ENCODE assay signal across 22 cellular contexts in the genomic region with DNA sequence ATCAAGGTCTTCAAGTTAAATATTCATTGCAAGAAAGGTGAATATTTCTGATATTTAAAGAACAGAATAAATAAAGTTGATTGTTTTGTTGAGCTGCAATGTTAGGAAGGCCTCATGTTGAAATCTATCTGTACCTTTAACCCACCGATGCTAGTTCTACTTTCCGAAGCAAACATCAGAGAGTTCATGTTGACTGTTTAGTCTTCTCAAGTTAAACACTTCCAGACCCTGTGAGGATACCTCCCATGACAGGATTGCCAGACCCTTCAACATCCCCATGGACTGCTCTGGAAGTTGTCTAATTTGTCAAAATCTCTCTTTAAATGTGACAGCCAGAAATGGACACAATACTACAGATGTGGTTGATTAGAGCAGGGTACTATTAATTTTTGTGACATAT. TPM values are rescaled to one million over a fixed set of nuclear protein-coding genes. Genes with fewer than 3 reads are reported as not detected.
A peak's percentile ranks its signal among the peaks of the same experiment; 100 is the strongest.
DNase-seq lines count a peak whose midpoint lies in the region; ATAC-seq and TF ChIP-seq lines count a peak whose summit lies in the region.
"Had no signal": no experiment of that assay in that cellular context is flagged by ENCODE, and none has a peak within 500 bp of the region (broad histone marks: within the 10 kb centered on the region; RNA-seq: fewer than 3 reads in every experiment).

No MANE protein-coding gene starts in this region.

- TF ChIP-seq CTCF in IMR-90 (conservative IDR thresholded peaks at IDR 0.05; ENCODE audit: low read depth, low read length) (no peak), SK-N-SH (IDR thresholded peaks at IDR 0.05) (no peak), hepatocyte (IDR thresholded peaks at IDR 0.05; ENCODE audit: poor library complexity) (no peak), osteocyte (IDR thresholded peaks at IDR 0.05) (no peak)

- H3K4me1 Mint-ChIP-seq in osteocyte (ENCODE audit: unreplicated experiment) = peaks cover 46% of the 10 kb centered on the region
- H3K4me1 Mint-ChIP-seq in activated CD4-positive, alpha-beta memory T cell treated with anti-CD3 and anti-CD28 coated beads for 36 hours (ENCODE audit: low read depth) = peaks cover 9% of the 10 kb centered on the region

- H2BK20ac ChIP-seq in IMR-90 (ENCODE audit: low read depth, low read length) = no peak overlapping the region

- peaks cover 5% of the 10 kb centered on the region; the same call in 1 of the 2 replicates for H4K20me1 ChIP-seq in IMR-90 (ENCODE audit: insufficient read depth, low read length)
- peaks cover 21% of the 10 kb centered on the region for H4K20me1 ChIP-seq in SK-N-SH (ENCODE audit: insufficient read depth)
- no peaks in the 10 kb centered on the region for H4K20me1 ChIP-seq in hepatocyte (ENCODE audit: insufficient read depth, poor library complexity, severe bottlenecking)

- H3K56ac ChIP-seq in IMR-90 (ENCODE audit: extremely low read depth, insufficient read depth, low read length) = no peak overlapping the region

- intact Hi-C loops in IMR-90 (cut with micrococcal nuclease) = loop anchor here (10.0 kb wide), 1 partner anchor 136 kb away; no protein-coding TSS in a partner anchor
- intact Hi-C loops in activated CD4-positive, alpha-beta memory T cell treated with anti-CD3 and anti-CD28 coated beads for 36 hours (cut with micrococcal nuclease) = loop anchor here (10.0 kb wide), 2 partner anchors 824 to 1674 kb away; partner anchors contain the start of gene SLC25A13

- dilution Hi-C loops in IMR-90 (cut with HindIII; ENCODE audit: low sequenced_read_pairs, unreplicated experiment) = no loop called here

- TF ChIP-seq EP300 in SK-N-SH (IDR thresholded peaks at IDR 0.05; ENCODE audit: borderline replicate concordance in 1 of 2, low read depth in 1 of 2, low read length in 1 of 2) = peak in 1 of 2 experiments; percentile 98; a peak in 2 of 4 replicates

- H3K36me3 ChIP-seq in IMR-90 (ENCODE audit: control insufficient read depth, insufficient read depth, low read length) (no peaks in the 10 kb centered on the region), SK-N-SH (replicated peaks in 1 of 2; ENCODE audit: control insufficient read depth in 1 of 2, insufficient read depth in 2 of 2, low read length in 1 of 2) (peaks cover 3 to 6% of the 10 kb centered on the region in 2 experiments), hepatocyte (replicated peaks; ENCODE audit: insufficient read depth, low read depth) (no peaks in the 10 kb centered on the region)
- H3K36me3 ChIP-seq: gastrocnemius medialis, thoracic aorta had no signal

- H4K91ac ChIP-seq in IMR-90 (ENCODE audit: insufficient read depth, low read depth, low read length) = no peak overlapping the region

- no peak overlapping the region for H2BK15ac ChIP-seq in IMR-90 (ENCODE audit: low read depth, low read length)

- no TSS peak for BruUV-seq in IMR-90 (replicated peaks; lab: Mats Ljungman, UMichigan)

- no peak overlapping the region for H2AK5ac ChIP-seq in IMR-90 (ENCODE audit: low read depth, low read length)

- H3K14ac ChIP-seq in IMR-90 (replicated peaks; ENCODE audit: low read depth, low read length) = no peak overlapping the region

- no peak overlapping the region for H3K4me3 Mint-ChIP-seq in osteocyte (ENCODE audit: unreplicated experiment)
- no peak overlapping the region for H3K4me3 Mint-ChIP-seq in activated CD4-positive, alpha-beta memory T cell treated with anti-CD3 and anti-CD28 coated beads for 36 hours
- H3K4me3 Mint-ChIP-seq: activated naive CD8-positive, alpha-beta T cell treated with anti-CD3 and anti-CD28 coated beads, Interleukin-2, amount 50 U/mL, for 24 hours; activated T-cell treated with anti-CD3 and anti-CD28 coated beads, Interleukin-2, amount 50 U/mL, for 72 hours; stimulated activated naive CD8-positive, alpha-beta T cell treated with anti-CD3 and anti-CD28 coated beads, Interleukin-15, Interleukin-2, amounts not matched to agents 100 ng/mL and 50 ng/mL, for 24 hours had no signal

- peaks cover 2% of the 10 kb centered on the region for H3K36me3 Mint-ChIP-seq in osteocyte (ENCODE audit: unreplicated experiment)
- no peaks in the 10 kb centered on the region for H3K36me3 Mint-ChIP-seq in activated CD4-positive, alpha-beta memory T cell treated with anti-CD3 and anti-CD28 coated beads for 36 hours

- no peaks in the 10 kb centered on the region for H3K27me3 ChIP-seq in IMR-90 (ENCODE audit: control insufficient read depth, insufficient read depth, low read length)
- no peaks in the 10 kb centered on the region for H3K27me3 ChIP-seq in SK-N-SH (ENCODE audit: insufficient read depth)
- no peaks in the 10 kb centered on the region for H3K27me3 ChIP-seq in hepatocyte

- no peaks in the 10 kb centered on the region for H3K27me3 Mint-ChIP-seq in osteocyte (ENCODE audit: unreplicated experiment)
- H3K27me3 Mint-ChIP-seq in activated CD4-positive, alpha-beta memory T cell treated with anti-CD3 and anti-CD28 coated beads for 36 hours = peaks cover 40% of the 10 kb centered on the region

- H4K5ac ChIP-seq in IMR-90 (ENCODE audit: low read depth, low read length) = no peak overlapping the region

- in situ Hi-C loops in IMR-90 (cut with MboI; ENCODE audit: low sequenced_read_pairs) = loop anchor here (10.0 kb wide), 1 partner anchor 366 kb away; no protein-coding TSS in a partner anchor
- in situ Hi-C loops in ACHN (cut with HindIII; ENCODE audit: low pct_ligation_motif_present, low pct_unique_long_range_greater_than_20kb, low sequenced_read_pairs) = no loop called here

- TF ChIP-seq RAD21 in IMR-90 (IDR thresholded peaks at IDR 0.05; ENCODE audit: low read length) (no peak), SK-N-SH (IDR thresholded peaks at IDR 0.05; ENCODE audit: low read length) (no peak)

- peak overlapping the region; percentile 14 for H3K27ac Mint-ChIP-seq in osteocyte (ENCODE audit: unreplicated experiment)
- H3K27ac Mint-ChIP-seq in activated CD4-positive, alpha-beta memory T cell treated with anti-CD3 and anti-CD28 coated beads for 36 hours = no peak overlapping the region
- H3K27ac Mint-ChIP-seq: activated naive CD8-positive, alpha-beta T cell treated with anti-CD3 and anti-CD28 coated beads, Interleukin-2, amount 50 U/mL, for 24 hours; activated T-cell treated with anti-CD3 and anti-CD28 coated beads, Interleukin-2, amount 50 U/mL, for 72 hours; stimulated activated naive CD8-positive, alpha-beta T cell treated with anti-CD3 and anti-CD28 coated beads, Interleukin-15, Interleukin-2, amounts not matched to agents 100 ng/mL and 50 ng/mL, for 24 hours had no signal

- H3K9ac ChIP-seq in IMR-90 (ENCODE audit: low read depth, low read length) (no peak overlapping the region), SK-N-SH (no peak overlapping the region)

- H3K4ac ChIP-seq in IMR-90 (ENCODE audit: low read depth, low read length) = no peak overlapping the region

- no peaks in the 10 kb centered on the region for H3K9me3 Mint-ChIP-seq in osteocyte (ENCODE audit: unreplicated experiment)
- no peaks in the 10 kb centered on the region for H3K9me3 Mint-ChIP-seq in activated CD4-positive, alpha-beta memory T cell treated with anti-CD3 and anti-CD28 coated beads for 36 hours
- H3K9me3 Mint-ChIP-seq: activated naive CD8-positive, alpha-beta T cell treated with anti-CD3 and anti-CD28 coated beads, Interleukin-2, amount 50 U/mL, for 24 hours; activated T-cell treated with anti-CD3 and anti-CD28 coated beads, Interleukin-2, amount 50 U/mL, for 72 hours; stimulated activated naive CD8-positive, alpha-beta T cell treated with anti-CD3 and anti-CD28 coated beads, Interleukin-15, Interleukin-2, amounts not matched to agents 100 ng/mL and 50 ng/mL, for 24 hours had no signal

- peak overlapping the region; percentile 5; the same call in 1 of the 2 replicates for H3K23ac ChIP-seq in IMR-90 (ENCODE audit: low read depth, low read length)

- 0 out of 2 replicates have a peak, but pooled peaks cover 1% of the 10 kb centered on the region for H3K4me1 ChIP-seq in IMR-90 (ENCODE audit: control insufficient read depth, insufficient read depth, low read length)
- peaks cover 11 to 26% of the 10 kb centered on the region in 2 experiments; a peak in 3 of 4 replicates for H3K4me1 ChIP-seq in SK-N-SH (ENCODE audit: control insufficient read depth in 1 of 2, insufficient read depth in 2 of 2, low read depth in 1 of 2, low read length in 1 of 2)
- peaks cover 35% of the 10 kb centered on the region for H3K4me1 ChIP-seq in hepatocyte (ENCODE audit: insufficient read depth)

- H2AK9ac ChIP-seq in IMR-90 (replicated peaks; ENCODE audit: low read depth, low read length, poor library complexity) = no peak overlapping the region

- POLR2A ChIA-PET in IMR-90 (lab: Charles Lee; ENCODE audit: unreplicated experiment) = interaction anchor here (0.6 kb wide), 1 partner anchor 76 kb away, joined by 3 read pairs; no protein-coding TSS in a partner anchor
- POLR2A ChIA-PET in SK-N-SH (lab: Yijun Ruan, JAX) = no interaction called here
- POLR2A ChIA-PET in activated CD4-positive, alpha-beta memory T cell treated with anti-CD3 and anti-CD28 coated beads for 36 hours (lab: Charles Lee) = no interaction called here

- H3K18ac ChIP-seq in IMR-90 (ENCODE audit: low read depth, low read length) = no peak overlapping the region

- H4K8ac ChIP-seq in IMR-90 (ENCODE audit: low read depth in 2 of 2, low read length in 2 of 2) = no peak overlapping the region

- no peak for ATAC-seq in IMR-90 (ENCODE audit: low read depth)
- ATAC-seq in HG02938 (IDR thresholded peaks at IDR 0.05; ENCODE audit: unreplicated experiment) = no peak
- ATAC-seq: activated naive CD8-positive, alpha-beta T cell treated with anti-CD3 and anti-CD28 coated beads, Interleukin-2, amount 50 U/mL, for 24 hours; activated T-cell treated with anti-CD3 and anti-CD28 coated beads, Interleukin-2, amount 50 U/mL, for 72 hours; gastrocnemius medialis; right cardiac atrium; Right ventricle myocardium inferior had no signal

- H3K9me2 ChIP-seq in SK-N-SH (no peaks in the 10 kb centered on the region), hepatocyte (replicated peaks; ENCODE audit: insufficient read depth) (no peaks in the 10 kb centered on the region)

- no peaks in the 10 kb centered on the region for H3K9me3 ChIP-seq in IMR-90 (ENCODE audit: control insufficient read depth, insufficient read depth, low read length)
- H3K9me3 ChIP-seq in SK-N-SH = no peaks in the 10 kb centered on the region
- H3K9me3 ChIP-seq in hepatocyte (ENCODE audit: low read depth) = no peaks in the 10 kb centered on the region
- H3K9me3 ChIP-seq: gastrocnemius medialis, thoracic aorta had no signal

- peaks cover 2% of the 10 kb centered on the region; the same call in 1 of the 2 replicates for H3K9me1 ChIP-seq in IMR-90 (ENCODE audit: insufficient read depth, low read length)

- 80% methylated on average over 2 of the region's 2 CpGs; no CpG with 5 or more reads in 1 of the 2 experiments for WGBS in IMR-90 (ENCODE audit: extremely low coverage in 2 of 2, insufficient read length in 1 of 2), 2 experiments
- 77% methylated on average over 2 of the region's 2 CpGs for WGBS in SK-N-SH (ENCODE audit: low lambda C conversion rate)
- WGBS in hepatocyte (ENCODE audit: low lambda C conversion rate, missing lambda C conversion rate) = 22% methylated on average over 2 of the region's 2 CpGs

- H3K27ac ChIP-seq in IMR-90 (ENCODE audit: insufficient read depth, low read length) (no peak overlapping the region), SK-N-SH (ENCODE audit: low read depth in 2 of 2, low read length in 1 of 2) (no peak overlapping the region), hepatocyte (no peak overlapping the region)
- H3K27ac ChIP-seq: gastrocnemius medialis, thoracic aorta had no signal

- H2AFZ ChIP-seq in IMR-90 (replicated peaks; ENCODE audit: low read length, poor library complexity) (no peak overlapping the region), SK-N-SH (ENCODE audit: low read depth) (no peak overlapping the region), hepatocyte (no peak overlapping the region)

- CTCF ChIA-PET in IMR-90 (lab: Yijun Ruan, JAX) = interaction anchor here (1.0 kb wide), 1 partner anchor 40 kb away, joined by 3 read pairs; no protein-coding TSS in a partner anchor
- CTCF ChIA-PET in SK-N-SH (lab: Yijun Ruan, JAX) = interaction anchor here (0.7 to 2.2 kb wide), 4 partner anchors 15 to 216 kb away, joined by 3 to 6 read pairs (median 4); no protein-coding TSS in a partner anchor
- CTCF ChIA-PET in activated CD4-positive, alpha-beta memory T cell treated with anti-CD3 and anti-CD28 coated beads for 36 hours (lab: Charles Lee) = interaction anchor here (0.6 kb wide), 1 partner anchor 201 kb away, joined by 4 read pairs; no protein-coding TSS in a partner anchor

- no peak overlapping the region for H3K4me3 ChIP-seq in IMR-90 (ENCODE audit: insufficient read depth, low read depth, low read length)
- H3K4me3 ChIP-seq in SK-N-SH (ENCODE audit: low read depth in 2 of 2, low read length in 1 of 2) = no peak overlapping the region
- H3K4me3 ChIP-seq in hepatocyte = no peak overlapping the region
- H3K4me3 ChIP-seq: gastrocnemius medialis, thoracic aorta had no signal

- DNase-seq in IMR-90 = no peak
- peak; percentile 60 for DNase-seq in SK-N-SH
- DNase-seq in hepatocyte (ENCODE audit: low spot score) = no peak
- no peak for DNase-seq in osteocyte (ENCODE audit: extremely low spot score, unreplicated experiment)
- DNase-seq in ACHN = no peak
- DNase-seq in activated CD4-positive, alpha-beta memory T cell treated with anti-CD3 and anti-CD28 coated beads for 36 hours = no peak
- DNase-seq: activated CD4-positive, alpha-beta T cell treated with anti-CD3 and anti-CD28 coated beads, Interleukin-2, amount 50 U/mL, for 48 hours; activated CD4-positive, CD25-positive, alpha-beta regulatory T cell treated with anti-CD3 and anti-CD28 coated beads, Interleukin-2, amount 50 U/mL, for 72 hours; activated naive CD8-positive, alpha-beta T cell treated with anti-CD3 and anti-CD28 coated beads, Interleukin-2, amount 50 U/mL, for 24 hours; activated T-cell treated with anti-CD3 and anti-CD28 coated beads, Interleukin-2, amount 50 U/mL, for 72 hours; gastrocnemius medialis; H7; hippocampal formation; Kasumi-1; NCI-H2171 treated with DMSO at 0.1 percent for 48 hours; NCI-H510A; stimulated activated CD8-positive, alpha-beta memory T cell treated with anti-CD3 and anti-CD28 coated beads, Interleukin-4, amount 100 ng/mL, for 48 hours had no signal

- peaks cover 99% of the 10 kb centered on the region for H3K79me2 ChIP-seq in SK-N-SH (ENCODE audit: insufficient read depth)
- H3K79me2 ChIP-seq in hepatocyte = peaks cover 93% of the 10 kb centered on the region

- H2BK5ac ChIP-seq in IMR-90 (ENCODE audit: low read depth, low read length, poor library complexity, severe bottlenecking) = no peak overlapping the region

- no peak for TF ChIP-seq POLR2A in IMR-90 (IDR thresholded peaks at IDR 0.05; ENCODE audit: low read depth, low read length)

- no peak overlapping the region for H2BK120ac ChIP-seq in IMR-90 (ENCODE audit: low read depth, low read length)

- H3F3A ChIP-seq in SK-N-SH (replicated peaks; ENCODE audit: insufficient read depth) = no peaks in the 10 kb centered on the region

- peaks cover 17 to 27% of the 10 kb centered on the region in 2 experiments for H3K79me1 ChIP-seq in IMR-90 (ENCODE audit: low read depth in 1 of 2, low read length in 2 of 2)

- H3K4me2 ChIP-seq in IMR-90 (ENCODE audit: low read depth, low read length) (no peak overlapping the region), SK-N-SH (no peak overlapping the region), hepatocyte (peak overlapping the region; percentile 65)

RNA-seq across cellular contexts. Expression of gene SGCE, which starts 5.3 kb away (rescaled TPM):
- total RNA-seq in IMR-90 (2012; rRNA removed) = 36.4 and 40.5 TPM in 2 replicates
- polyA plus RNA-seq in IMR-90 (2012; rRNA removed) = 32.3 and 39.4 TPM in 2 replicates
- 9.6 and 12.8 TPM in 2 replicates for polyA plus RNA-seq in IMR-90 (2012; cell fraction: cytosol; rRNA removed)
- polyA plus RNA-seq in IMR-90 (2012; cell fraction: nucleus; rRNA removed; ENCODE audit: low replicate concordance) = 5.2 and 39.6 TPM in 2 replicates
- polyA plus RNA-seq in SK-N-SH (2012; rRNA removed) = 69.5 and 91.3 TPM in 2 replicates
- polyA plus RNA-seq in SK-N-SH (2012; cell fraction: cytosol; rRNA removed) = 93.6 and 102 TPM in 2 replicates
- 41.8 and 69.7 TPM in 2 replicates for polyA plus RNA-seq in SK-N-SH (2012; cell fraction: nucleus; rRNA removed)
- 64.5 and 77.6 TPM in 2 replicates for total RNA-seq in hepatocyte
- 98.4 and 114 TPM in 2 replicates for polyA plus RNA-seq in hepatocyte
- total RNA-seq in osteocyte = 85.6 and 96.8 TPM in 2 replicates
- total RNA-seq in activated CD4-positive, alpha-beta memory T cell treated with anti-CD3 and anti-CD28 coated beads for 36 hours = under 1 TPM; 0.50 to 0.92 TPM

Comparison
In these comparisons a context has a peak if more than half of its experiments do, and no peak if none do; other contexts are left out.
1. RNA of gene SGCE, which starts 5.3 kb away (total RNA-seq): 85.6 to 96.8 TPM in osteocyte, 64.5 to 77.6 TPM in hepatocyte and 36.4 to 40.5 TPM in IMR-90; 0.50 to 0.92 TPM in activated CD4-positive, alpha-beta memory T cell treated with anti-CD3 and anti-CD28 coated beads for 36 hours; every median in the first group is over 10 times any median in the second.